8 cellular contexts compared by ENCODE assay signal in the genomic region with DNA sequence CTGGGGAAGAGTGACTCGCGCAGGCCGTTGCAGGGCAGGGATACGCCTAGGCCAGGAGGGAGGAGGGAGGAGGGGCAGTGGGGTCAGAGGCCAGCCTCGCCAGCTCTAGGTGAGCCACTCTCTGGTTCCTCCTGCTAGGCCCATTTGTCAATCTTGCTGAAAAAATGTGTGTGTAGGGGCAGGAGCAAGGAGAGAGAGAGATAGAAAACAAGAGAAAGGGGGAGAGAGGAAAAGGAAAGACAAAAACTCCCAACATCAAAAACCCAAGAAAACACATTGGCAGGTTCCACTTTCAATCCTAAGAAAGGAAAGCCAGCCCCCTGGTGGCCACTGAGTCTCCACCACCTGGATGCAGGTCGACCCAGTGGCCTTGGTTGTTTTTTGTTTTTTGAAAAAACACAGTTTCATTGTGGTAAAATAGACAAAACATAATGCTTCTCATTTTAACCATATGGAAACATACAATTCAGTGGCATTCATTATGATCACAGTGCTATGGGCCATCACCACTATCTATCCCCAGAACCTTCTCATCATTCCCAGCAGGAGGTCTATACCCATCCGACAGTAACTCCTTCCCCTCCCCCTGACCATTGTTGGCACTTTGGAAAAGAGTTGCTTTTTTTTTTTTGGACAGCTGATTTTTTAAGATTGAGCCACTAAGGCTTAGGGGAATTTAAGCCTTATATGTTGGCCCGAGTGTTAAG. TPM values are rescaled to one million over a fixed set of nuclear protein-coding genes. Genes with fewer than 3 reads are reported as not detected.
DNase-seq lines count a peak whose midpoint lies in the region; ATAC-seq and TF ChIP-seq lines count a peak whose summit lies in the region.

No MANE protein-coding gene starts in this region.

- H3K4me3 Mint-ChIP-seq in activated naive CD4-positive, alpha-beta T cell treated with anti-CD3 and anti-CD28 coated beads, Interleukin-2, amount 10 ng/mL, durations not matched to agents 7 days and 5 days: no peak overlapping the region

- H3K9ac ChIP-seq in mammary epithelial cell (ENCODE audit: insufficient read depth, low read length) (no peak overlapping the region), neural cell (ENCODE audit: low read length) (no peak overlapping the region)

- no peaks in the 10 kb centered on the region for H3K36me3 Mint-ChIP-seq in activated naive CD4-positive, alpha-beta T cell treated with anti-CD3 and anti-CD28 coated beads, Interleukin-2, amount 10 ng/mL, durations not matched to agents 7 days and 5 days
- H3K36me3 Mint-ChIP-seq in activated naive CD4-positive, alpha-beta T cell treated with anti-CD3 and anti-CD28 coated beads, Interleukin-2, amount 50 U/mL, for 72 hours: no peaks in the 10 kb centered on the region

- H3K27me3 ChIP-seq in mammary epithelial cell (ENCODE audit: insufficient read depth, low read length): no peaks in the 10 kb centered on the region
- no peaks in the 10 kb centered on the region for H3K27me3 ChIP-seq in neural cell (ENCODE audit: insufficient read depth, low read depth, low read length)
- no peaks in the 10 kb centered on the region for H3K27me3 ChIP-seq in vagina

- intact Hi-C loops in mammary epithelial cell (cut with micrococcal nuclease): loop anchor here (1.0 kb wide), 1 partner anchor 66 kb away; no protein-coding TSS in a partner anchor
- intact Hi-C loops in vagina (cut with DNase I): no loop called here

- H3F3A ChIP-seq in neural cell (ENCODE audit: insufficient read depth, low read length, poor library complexity, severe bottlenecking): no peaks in the 10 kb centered on the region

- 67% methylated on average over 4 of the region's 8 CpGs for WGBS in mammary epithelial cell (ENCODE audit: low coverage, missing lambda C conversion rate)

- no peaks in the 10 kb centered on the region for H3K4me1 ChIP-seq in mammary epithelial cell (ENCODE audit: insufficient read depth, low read length)
- no peaks in the 10 kb centered on the region for H3K4me1 ChIP-seq in vagina

- H3K27ac ChIP-seq in mammary epithelial cell (ENCODE audit: insufficient read depth, low read depth, low read length): no peak overlapping the region
- no peak overlapping the region for H3K27ac ChIP-seq in neural cell (ENCODE audit: low read length)
- H3K27ac ChIP-seq in vagina: no peak overlapping the region

- CTCF ChIA-PET in activated naive CD4-positive, alpha-beta T cell treated with anti-CD3 and anti-CD28 coated beads, Interleukin-2, amount 10 ng/mL, durations not matched to agents 7 days and 5 days (lab: Charles Lee): interaction anchor here (1.3 to 3.1 kb wide), 6 partner anchors 14 to 193 kb away, joined by 3 to 13 read pairs (median 8); partner anchors contain the start of gene MYO7A
- CTCF ChIA-PET in mammary epithelial cell (lab: Charles Lee; ENCODE audit: low non-redundant PET): no interaction called here

- no peak for TF ChIP-seq EP300 in neural cell (conservative IDR thresholded peaks at IDR 0.05; ENCODE audit: poor library complexity, severe bottlenecking)

- TF ChIP-seq RAD21 in neural cell (conservative IDR thresholded peaks at IDR 0.05): peak; percentile 17

- dilution Hi-C loops in mammary epithelial cell (cut with HindIII; ENCODE audit: low sequenced_read_pairs): no loop called here

- H3K9me3 ChIP-seq in mammary epithelial cell (replicated peaks; ENCODE audit: insufficient read depth, low read length) (no peaks in the 10 kb centered on the region), neural cell (ENCODE audit: low read length) (no peaks in the 10 kb centered on the region), vagina (no peaks in the 10 kb centered on the region)

- H3K4me3 ChIP-seq in mammary epithelial cell (replicated peaks in 1 of 3; ENCODE audit: insufficient read depth in 1 of 3, low read depth in 2 of 3, low read length in 3 of 3): no peak overlapping the region
- H3K4me3 ChIP-seq in neural cell (ENCODE audit: low read length): no peak overlapping the region
- H3K4me3 ChIP-seq in vagina: no peak overlapping the region

- H3K27ac Mint-ChIP-seq in activated naive CD4-positive, alpha-beta T cell treated with anti-CD3 and anti-CD28 coated beads, Interleukin-2, amount 10 ng/mL, durations not matched to agents 7 days and 5 days: no peak overlapping the region
- H3K27ac Mint-ChIP-seq in activated naive CD4-positive, alpha-beta T cell treated with anti-CD3 and anti-CD28 coated beads, Interleukin-2, amount 50 U/mL, for 72 hours: peak overlapping the region in 1 of 2 donors; percentile 33

- H3K36me3 ChIP-seq in mammary epithelial cell (ENCODE audit: insufficient read depth, low read length) (no peaks in the 10 kb centered on the region), neural cell (ENCODE audit: insufficient read depth, low read length) (no peaks in the 10 kb centered on the region), vagina (no peaks in the 10 kb centered on the region)

- in situ Hi-C loops in mammary epithelial cell (cut with MboI; ENCODE audit: low sequenced_read_pairs in 2 of 2): no loop called here

- no TSS peak for BruUV-seq in mammary epithelial cell (replicated peaks; lab: Mats Ljungman, UMichigan)

- H2AFZ ChIP-seq in mammary epithelial cell (ENCODE audit: low read depth, low read length) (no peak overlapping the region), neural cell (ENCODE audit: low read depth, low read length) (no peak overlapping the region)

- H3K4me1 Mint-ChIP-seq in activated naive CD4-positive, alpha-beta T cell treated with anti-CD3 and anti-CD28 coated beads, Interleukin-2, amount 10 ng/mL, durations not matched to agents 7 days and 5 days: peaks cover 2% of the 10 kb centered on the region

- peak; percentile 63 to 75 for TF ChIP-seq CTCF in mammary epithelial cell (conservative IDR thresholded peaks at IDR 0.05 in 1 of 2, IDR thresholded peaks at IDR 0.05 in 1 of 2; ENCODE audit: extremely low read depth in 1 of 2, insufficient read depth in 1 of 2, low read depth in 1 of 2, low read length in 2 of 2)
- no peak for TF ChIP-seq CTCF in neural cell (IDR thresholded peaks at IDR 0.05; ENCODE audit: poor library complexity, severe bottlenecking)
- peak in 1 of 3 experiments; percentile 14 for TF ChIP-seq CTCF in vagina (IDR thresholded peaks at IDR 0.05)

- ATAC-seq in activated naive CD4-positive, alpha-beta T cell treated with anti-CD3 and anti-CD28 coated beads, Interleukin-2, amount 50 U/mL, for 72 hours: no peak
- ATAC-seq in HG03457 (IDR thresholded peaks at IDR 0.05; ENCODE audit: unreplicated experiment): no peak

- H3K9me2 ChIP-seq in neural cell (ENCODE audit: insufficient read depth, low read length): no peaks in the 10 kb centered on the region

- no peaks in the 10 kb centered on the region for H3K79me2 ChIP-seq in mammary epithelial cell (ENCODE audit: insufficient read depth, low read length)
- H3K79me2 ChIP-seq in neural cell (replicated peaks; ENCODE audit: insufficient read depth, low read length): no peaks in the 10 kb centered on the region

- no peaks in the 10 kb centered on the region for H3K9me3 Mint-ChIP-seq in activated naive CD4-positive, alpha-beta T cell treated with anti-CD3 and anti-CD28 coated beads, Interleukin-2, amount 10 ng/mL, durations not matched to agents 7 days and 5 days
- H3K9me3 Mint-ChIP-seq in activated naive CD4-positive, alpha-beta T cell treated with anti-CD3 and anti-CD28 coated beads, Interleukin-2, amount 50 U/mL, for 72 hours: no peaks in the 10 kb centered on the region

- no peak for TF ChIP-seq POLR2A in vagina (IDR thresholded peaks at IDR 0.05)

- DNase-seq in activated naive CD4-positive, alpha-beta T cell treated with anti-CD3 and anti-CD28 coated beads, Interleukin-2, amount 10 ng/mL, durations not matched to agents 7 days and 5 days: peak; percentile 58
- DNase-seq in activated naive CD4-positive, alpha-beta T cell treated with anti-CD3 and anti-CD28 coated beads, Interleukin-2, amount 50 U/mL, for 72 hours (ENCODE audit: low spot score in 2 of 2): no peak
- DNase-seq in NCI-H1092 (lab: John Stamatoyannopoulos, UW) (peak; percentile 61), mammary epithelial cell (no peak), vagina (ENCODE audit: extremely low spot score in 2 of 2) (no peak), DMS153 (lab: John Stamatoyannopoulos, UW) (no peak)

- H3K4me2 ChIP-seq in mammary epithelial cell (ENCODE audit: insufficient read depth, low read depth, low read length) (no peak overlapping the region), neural cell (ENCODE audit: low read length) (no peak overlapping the region)

- H4K20me1 ChIP-seq in mammary epithelial cell (ENCODE audit: insufficient read depth, low read length) (no peaks in the 10 kb centered on the region), neural cell (ENCODE audit: insufficient read depth) (no peaks in the 10 kb centered on the region)

- peaks cover 7% of the 10 kb centered on the region for H3K27me3 Mint-ChIP-seq in activated naive CD4-positive, alpha-beta T cell treated with anti-CD3 and anti-CD28 coated beads, Interleukin-2, amount 10 ng/mL, durations not matched to agents 7 days and 5 days

TF ChIP-seq in neural cell, 6 proteins besides CTCF, POLR2A, EP300 and RAD21 (continues in another document):
- no peak for TF ChIP-seq MXI1 (conservative IDR thresholded peaks at IDR 0.05; ENCODE audit: poor library complexity, severe bottlenecking)

RNA-seq across cellular contexts. Expression of gene OMP, which starts 10.9 kb away (rescaled TPM):
- total RNA-seq in activated naive CD4-positive, alpha-beta T cell treated with anti-CD3 and anti-CD28 coated beads, Interleukin-2, amount 50 U/mL, for 72 hours: not detected
- total RNA-seq in mammary epithelial cell: not detected
- polyA plus RNA-seq in mammary epithelial cell: not detected
- polyA minus RNA-seq in mammary epithelial cell: not detected
- polyA plus RNA-seq in neural cell: not detected in 2 replicates
- polyA minus RNA-seq in neural cell: 2.3 TPM in 1 of 2 replicates, not detected in the other
- total RNA-seq in vagina: not detected

RNA-seq across cellular contexts. Expression of gene MYO7A, which starts 14.5 kb away (rescaled TPM):
- under 1 TPM in 1 of 2 donors, not detected in 1; 0.32 TPM for total RNA-seq in activated naive CD4-positive, alpha-beta T cell treated with anti-CD3 and anti-CD28 coated beads, Interleukin-2, amount 50 U/mL, for 72 hours
- 1 to 10 TPM; 2.7 to 3.0 TPM for total RNA-seq in mammary epithelial cell
- 3.7 TPM for polyA plus RNA-seq in mammary epithelial cell
- polyA minus RNA-seq in mammary epithelial cell: 5.5 TPM
- 0.30 and 0.61 TPM in 2 replicates for polyA plus RNA-seq in neural cell
- 0.23 and 0.24 TPM in 2 replicates for polyA minus RNA-seq in neural cell
- total RNA-seq in vagina: 9.1 TPM

RNA-seq across cellular contexts. Expression of gene CAPN5, which starts 46.8 kb away (rescaled TPM):
- total RNA-seq in activated naive CD4-positive, alpha-beta T cell treated with anti-CD3 and anti-CD28 coated beads, Interleukin-2, amount 50 U/mL, for 72 hours: 1 to 10 TPM in 1 of 2 donors, under 1 TPM in 1; 0.89 to 2.5 TPM
- total RNA-seq in mammary epithelial cell (1 to 10 TPM; 3.0 to 4.3 TPM), vagina (15.0 TPM)
- polyA plus RNA-seq in mammary epithelial cell (1.5 TPM), neural cell (20.5 and 30.1 TPM in 2 replicates)
- polyA minus RNA-seq in mammary epithelial cell (1.7 TPM), neural cell (25.3 and 27.2 TPM in 2 replicates)

Comparison
In these comparisons a context has a peak if more than half of its experiments do, and no peak if none do; other contexts are left out.
1. DNase-seq: peak in activated naive CD4-positive, alpha-beta T cell treated with anti-CD3 and anti-CD28 coated beads, Interleukin-2, amount 10 ng/mL, durations not matched to agents 7 days and 5 days (single experiment) and NCI-H1092 (single experiment); none in activated naive CD4-positive, alpha-beta T cell treated with anti-CD3 and anti-CD28 coated beads, Interleukin-2, amount 50 U/mL, for 72 hours (0 of 2), mammary epithelial cell (single experiment), vagina (0 of 2) and DMS153 (single experiment).